ENCODE assay signal across 2 cellular contexts in the genomic region with DNA sequence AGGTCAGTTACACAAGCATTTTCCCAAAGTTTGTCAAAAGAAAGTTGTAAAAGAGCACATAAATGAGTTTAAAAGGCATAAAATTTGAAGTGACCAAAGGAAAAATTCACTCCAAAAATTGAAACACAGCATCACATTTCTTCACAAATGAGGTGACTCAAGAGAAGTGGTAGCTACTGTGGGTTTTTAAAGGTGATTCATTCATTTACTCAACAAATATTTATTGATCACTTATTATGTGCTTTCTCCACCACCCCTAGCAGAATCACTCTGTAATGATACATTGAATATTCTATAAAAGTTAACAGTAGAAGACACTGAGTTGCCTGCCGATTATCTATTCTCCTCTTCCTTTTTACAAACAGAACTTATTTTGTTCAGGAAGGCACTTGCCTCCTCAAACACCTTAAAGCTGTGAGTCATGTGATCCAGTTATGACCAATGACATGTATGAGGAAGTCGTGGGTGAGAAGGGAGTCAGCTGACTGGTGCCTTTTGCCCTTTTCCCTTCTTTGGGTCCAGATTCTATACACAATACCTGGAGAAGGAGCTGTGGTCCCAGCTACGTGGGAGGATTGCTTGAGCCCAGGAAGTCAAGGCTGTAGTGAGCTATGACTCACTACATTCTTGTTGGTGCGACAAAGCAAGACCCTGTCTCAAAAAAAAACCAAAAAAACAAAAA.
TF ChIP-seq lines count a peak whose summit lies in the region.

No MANE protein-coding gene starts in this region.

TF ChIP-seq in HCT116, 20 proteins besides CTCF, POLR2A, EP300 and RAD21 (continued from another document):
- no peak for TF ChIP-seq POLR2AphosphoS5 (IDR thresholded peaks at IDR 0.05; ENCODE audit: low read depth, low read length)
- TF ChIP-seq CEBPB (IDR thresholded peaks at IDR 0.05; ENCODE audit: low read depth): no peak
- peak; percentile 69; the same call in 1 of the 2 replicates for TF ChIP-seq FOSL1 (IDR thresholded peaks at IDR 0.05; ENCODE audit: low read depth)
TF ChIP-seq in HCT116: peak in this region for 6.

TF ChIP-seq in WTC11, 78 proteins besides CTCF, POLR2A, EP300 and RAD21 (continued from another document):
- TF ChIP-seq ZNF671 (CRISPR knock-in tag; IDR thresholded peaks at IDR 0.05): no peak
